Comparison of ENCODE assay signal across 10 cellular contexts in genomic region chr3:111904376-111905241, GRCh38. TPM values are rescaled to one million over a fixed set of nuclear protein-coding genes. Genes with fewer than 3 reads are reported as not detected.
DNase-seq lines count a peak whose midpoint lies in the region; ATAC-seq and TF ChIP-seq lines count a peak whose summit lies in the region.
"Had no signal": no experiment of that assay in that cellular context is flagged by ENCODE, and none has a peak within 500 bp of the region (broad histone marks: within the 10 kb centered on the region; RNA-seq: fewer than 3 reads in every experiment).

No MANE protein-coding gene starts in this region.

- CTCF ChIA-PET in OCI-LY7 (lab: Charles Lee; ENCODE audit: unreplicated experiment), result no interaction called here
- CTCF ChIA-PET in CD8-positive, alpha-beta T cell (lab: Charles Lee), result no interaction called here

- no peaks in the 10 kb centered on the region for H4K20me1 ChIP-seq in OCI-LY7 (ENCODE audit: insufficient read depth, low read length)

- H3K79me2 ChIP-seq in OCI-LY7 (ENCODE audit: insufficient read depth, low read depth, low read length), result no peaks in the 10 kb centered on the region

- 76 to 82% (median 78%) methylated on average over 4 of the region's 4 CpGs for WGBS in heart left ventricle, 4 donors

- no TSS peak for BruUV-seq in OCI-LY7 (replicated peaks; lab: Mats Ljungman, UMichigan)

- H3K4me3 ChIP-seq in heart left ventricle (no peak overlapping the region), OCI-LY7 (ENCODE audit: low read depth, low read length, poor library complexity, severe bottlenecking) (no peak overlapping the region)
- no peak overlapping the region for H3K4me3 ChIP-seq in CD8-positive, alpha-beta T cell (ENCODE audit: low read depth, low read length)

- DNase-seq in HK-2 (ENCODE audit: unreplicated experiment) (peak; percentile 60), SW 1271 (lab: John Stamatoyannopoulos, UW) (peak; percentile 83 to 96), heart left ventricle (no peak), stromal cell of bone marrow (ENCODE audit: low read depth) (peak; percentile 82), OCI-LY7 (ENCODE audit: low spot score) (no peak), NCI-H524 treated with DMSO at 0.1 percent for 48 hours (lab: John Stamatoyannopoulos, UW) (no peak)
- DNase-seq in CD8-positive, alpha-beta T cell, result no peak
- DNase-seq: activated naive CD4-positive, alpha-beta T cell treated with anti-CD3 and anti-CD28 coated beads, Interleukin-2, amount 50 U/mL, for 16 hours; SHP77 treated with DMSO at 0.1 percent for 48 hours had no signal

- H3K9me3 ChIP-seq in heart left ventricle (peaks cover 0 to 4% (median 0%) of the 10 kb centered on the region in 12 donors), OCI-LY7 (ENCODE audit: low read length) (no peaks in the 10 kb centered on the region)
- H3K9me3 ChIP-seq in CD8-positive, alpha-beta T cell (ENCODE audit: low read length), result no peaks in the 10 kb centered on the region

- no peaks in the 10 kb centered on the region for H3K4me1 Mint-ChIP-seq in CD8-positive, alpha-beta T cell (ENCODE audit: low read depth)

- intact Hi-C loops in heart left ventricle (cut with DNase I) (loop anchor here in 1 of 10 donors (5.0 kb wide), 1 partner anchor 37 kb away; no protein-coding TSS in a partner anchor), OCI-LY7 (cut with micrococcal nuclease; ENCODE audit: unreplicated experiment) (no loop called here)
- intact Hi-C loops in CD8-positive, alpha-beta T cell (cut with DNase I, micrococcal nuclease), result no loop called here

- TF ChIP-seq CTCF in heart left ventricle (IDR thresholded peaks at IDR 0.05), result no peak
- TF ChIP-seq CTCF in OCI-LY7 (conservative IDR thresholded peaks at IDR 0.05; ENCODE audit: low read length), result no peak
- no peak for TF ChIP-seq CTCF in CD8-positive, alpha-beta T cell (IDR thresholded peaks at IDR 0.05)

- H3K4me1 ChIP-seq in heart left ventricle (peaks cover 0 to 75% (median 30%) of the 10 kb centered on the region in 12 donors), OCI-LY7 (ENCODE audit: insufficient read depth, low read length, poor library complexity, severe bottlenecking) (no peaks in the 10 kb centered on the region)
- H3K4me1 ChIP-seq in CD8-positive, alpha-beta T cell (ENCODE audit: insufficient read depth, low read length), result no peaks in the 10 kb centered on the region

- no peaks in the 10 kb centered on the region for H3K27me3 Mint-ChIP-seq in CD8-positive, alpha-beta T cell (ENCODE audit: low read depth)

- H3K27me3 ChIP-seq in heart left ventricle, result no peaks in the 10 kb centered on the region
- no peaks in the 10 kb centered on the region for H3K27me3 ChIP-seq in CD8-positive, alpha-beta T cell (ENCODE audit: insufficient read depth, low read length)

- no peak overlapping the region for H2AFZ ChIP-seq in OCI-LY7 (ENCODE audit: low read length)

- no peaks in the 10 kb centered on the region for H3K36me3 Mint-ChIP-seq in CD8-positive, alpha-beta T cell

- H3K27ac Mint-ChIP-seq in CD8-positive, alpha-beta T cell, result no peak overlapping the region

- POLR2A ChIA-PET in OCI-LY7 (lab: Charles Lee), result interaction anchor here (0.5 to 0.8 kb wide), 3 partner anchors 208 to 1436 kb away, joined by 3 to 4 read pairs (median 3); no protein-coding TSS in a partner anchor
- POLR2A ChIA-PET in CD8-positive, alpha-beta T cell (lab: Charles Lee), result no interaction called here

- ATAC-seq in heart left ventricle, result peak; percentile 31 to 91 (median 80)
- no peak for ATAC-seq in GM18907 (IDR thresholded peaks at IDR 0.05; ENCODE audit: unreplicated experiment)
- ATAC-seq in CD8-positive, alpha-beta T cell, result no peak

- no peak overlapping the region for H3K4me2 ChIP-seq in OCI-LY7 (ENCODE audit: low read length)

- H3K27ac ChIP-seq in heart left ventricle, result peak overlapping the region in 8 of 12 donors; percentile 10 to 71 (median 46)
- H3K27ac ChIP-seq in OCI-LY7 (ENCODE audit: low read depth, low read length, poor library complexity, severe bottlenecking), result no peak overlapping the region
- H3K27ac ChIP-seq in CD8-positive, alpha-beta T cell (ENCODE audit: low read depth, low read length), result no peak overlapping the region

- peaks cover 0 to 32% (median 3%) of the 10 kb centered on the region in 9 donors for H3K36me3 ChIP-seq in heart left ventricle
- H3K36me3 ChIP-seq in OCI-LY7 (ENCODE audit: insufficient read depth, low read length), result no peaks in the 10 kb centered on the region
- H3K36me3 ChIP-seq in CD8-positive, alpha-beta T cell (ENCODE audit: insufficient read depth, low read length), result no peaks in the 10 kb centered on the region

- H3K9me3 Mint-ChIP-seq in CD8-positive, alpha-beta T cell, result no peaks in the 10 kb centered on the region

- no peak for TF ChIP-seq POLR2A in heart left ventricle (IDR thresholded peaks at IDR 0.05)

- no peaks in the 10 kb centered on the region for H3K9me2 ChIP-seq in OCI-LY7 (ENCODE audit: insufficient read depth, low read length)

- no peak overlapping the region for H3K4me3 Mint-ChIP-seq in CD8-positive, alpha-beta T cell

RNA-seq across cellular contexts. Expression of gene PHLDB2, which starts 45.5 kb away (rescaled TPM):
- 100 to 1,000 TPM in 8 of 9 donors, 10 to 100 TPM in 1; 85.1 to 280 (median 121) TPM for total RNA-seq in heart left ventricle
- polyA plus RNA-seq in heart left ventricle, result 10 to 100 TPM; 59.0 to 87.2 TPM
- total RNA-seq in OCI-LY7 (2014; rRNA removed; shearing (Covaris generic)), result 1.5 and 2.1 TPM in 2 replicates
- 0.61 and 1.8 TPM in 2 replicates for total RNA-seq in OCI-LY7 (2022)
- 10 to 100 TPM in 1 of 2 experiments, 1 to 10 TPM in 1; 10.0 to 12.9 TPM for total RNA-seq in CD8-positive, alpha-beta T cell

Comparison
In these comparisons a context has a peak if more than half of its experiments do, and no peak if none do; other contexts are left out.
1. DNase-seq: peak in HK-2 (single experiment), SW 1271 (2 of 2) and stromal cell of bone marrow (single experiment); none in heart left ventricle (0 of 5), OCI-LY7 (single experiment), NCI-H524 treated with DMSO at 0.1 percent for 48 hours (single experiment) and CD8-positive, alpha-beta T cell (0 of 7).
2. ATAC-seq: peak in heart left ventricle (4 of 4); none in GM18907 (single experiment) and CD8-positive, alpha-beta T cell (single experiment).
3. H3K27ac ChIP-seq: peak in heart left ventricle (8 of 12); none in OCI-LY7 (single experiment) and CD8-positive, alpha-beta T cell (single experiment).
4. RNA of gene PHLDB2, which starts 45.5 kb away (total RNA-seq): 85.1 to 280 TPM in heart left ventricle; 10.0 to 12.9 TPM in CD8-positive, alpha-beta T cell and 0.61 to 2.1 TPM in OCI-LY7; every median in the first group is over 4 times any median in the second.